Comparison of ENCODE assay signal across 13 cellular contexts in the genomic region with DNA sequence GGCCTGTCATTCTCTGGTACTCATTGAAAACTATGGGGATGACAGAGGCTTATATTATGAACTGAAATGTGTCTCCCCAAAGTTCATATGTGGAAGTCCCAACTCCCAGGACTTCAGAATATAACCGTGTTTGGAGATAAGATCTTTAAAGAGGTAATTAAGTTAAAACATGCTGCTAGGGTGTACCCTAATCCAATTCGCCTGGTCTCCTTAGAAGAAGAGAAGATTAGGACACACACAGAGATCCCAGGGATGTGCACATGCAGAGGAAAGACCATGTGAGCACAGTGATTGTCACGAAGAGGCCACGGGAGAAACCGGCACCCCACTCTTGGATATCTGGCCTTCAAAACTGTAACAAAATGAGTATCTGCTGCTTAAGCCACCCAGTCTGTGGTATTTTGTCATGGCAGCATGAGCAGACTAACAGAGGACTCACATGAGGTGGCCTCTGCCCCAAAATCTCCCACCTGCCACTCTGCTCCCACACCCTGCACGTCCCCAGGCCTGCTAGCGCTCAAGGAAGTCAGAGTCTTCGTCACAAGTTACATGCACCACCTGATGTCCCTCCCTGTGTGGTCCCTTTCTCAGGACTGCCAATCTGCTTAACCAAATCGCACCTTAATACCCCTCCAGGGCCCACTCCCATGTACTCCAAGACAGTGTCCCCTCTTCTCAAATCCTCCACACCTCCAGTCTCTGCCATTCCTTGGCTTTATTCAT. TPM values are rescaled to one million over a fixed set of nuclear protein-coding genes. Genes with fewer than 3 reads are reported as not detected.
DNase-seq lines count a peak whose midpoint lies in the region; ATAC-seq, FAIRE-seq and TF ChIP-seq lines count a peak whose summit lies in the region.
"Had no signal": no experiment of that assay in that cellular context is flagged by ENCODE, and none has a peak within 500 bp of the region (broad histone marks: within the 10 kb centered on the region; RNA-seq: fewer than 3 reads in every experiment).

No MANE protein-coding gene starts in this region.

- H3K4me3 ChIP-seq in kidney (ENCODE audit: low read length in 2 of 2): no peak overlapping the region
- peak overlapping the region in 2 of 5 donors; percentile 4 to 13 for H3K4me3 ChIP-seq in subcutaneous abdominal adipose tissue (ENCODE audit: low read depth in 1 of 5, low read length in 5 of 5)

- H3K4me1 ChIP-seq in kidney (ENCODE audit: control insufficient read depth in 1 of 2, insufficient read depth in 1 of 2, low read depth in 1 of 2, low read length in 2 of 2) (peaks cover 7 to 29% of the 10 kb centered on the region in 2 donors), subcutaneous abdominal adipose tissue (ENCODE audit: control insufficient read depth in 5 of 5, insufficient read depth in 5 of 5, low read length in 5 of 5) (peaks cover 36 to 87% (median 62%) of the 10 kb centered on the region in 5 donors)

- peak overlapping the region in 1 of 2 donors; percentile 27 for H3K9ac ChIP-seq in kidney (ENCODE audit: low read length in 2 of 2)
- peak overlapping the region in 1 of 5 donors; percentile 17 for H3K9ac ChIP-seq in subcutaneous abdominal adipose tissue (ENCODE audit: low read length in 5 of 5)

- H3K9me3 Mint-ChIP-seq in activated naive CD8-positive, alpha-beta T cell (ENCODE audit: low read depth): no peaks in the 10 kb centered on the region

- H3K27ac ChIP-seq in kidney (ENCODE audit: low read depth in 2 of 2, low read length in 2 of 2): peak overlapping the region; percentile 33 to 90
- H3K27ac ChIP-seq in subcutaneous abdominal adipose tissue (ENCODE audit: low read depth, low read length): peak overlapping the region; percentile 91
- H3K27ac ChIP-seq: 22Rv1 had no signal

- peaks cover 16% of the 10 kb centered on the region for H3K4me1 Mint-ChIP-seq in activated naive CD8-positive, alpha-beta T cell (ENCODE audit: low read depth)

- FAIRE-seq in kidney (lab: Jason Lieb, UNC): no peak

- H3K27me3 Mint-ChIP-seq in activated naive CD8-positive, alpha-beta T cell: no peaks in the 10 kb centered on the region

- DNase-seq in DMS53 (lab: John Stamatoyannopoulos, UW) (peak; percentile 26), DMS53 treated with DMSO at 0.1 percent for 48 hours (lab: John Stamatoyannopoulos, UW; ENCODE audit: unreplicated experiment) (no peak), kidney (peak; percentile 34), DMS 273 treated with DMSO at 0.1 percent for 48 hours (lab: John Stamatoyannopoulos, UW) (no peak), NCI-H2171 (lab: John Stamatoyannopoulos, UW) (no peak)
- DNase-seq: activated effector memory CD4-positive, alpha-beta T cell treated with anti-CD3 and anti-CD28 coated beads, Interleukin-2, amount 50 U/mL, for 16 hours; NCI-H187 had no signal

- H3K36me3 ChIP-seq in kidney (ENCODE audit: control insufficient read depth in 1 of 2, insufficient read depth in 2 of 2, low read length in 2 of 2): peaks cover 43 to 69% of the 10 kb centered on the region in 2 donors
- H3K36me3 ChIP-seq in subcutaneous abdominal adipose tissue (ENCODE audit: control insufficient read depth in 5 of 5, insufficient read depth in 5 of 5, low read length in 5 of 5): peaks cover 0 to 98% (median 90%) of the 10 kb centered on the region in 5 donors

- H3K4me3 Mint-ChIP-seq in activated naive CD8-positive, alpha-beta T cell: no peak overlapping the region

- intact Hi-C loops in kidney (cut with DNase I): loop anchor here (10.0 kb wide), 1 partner anchor 45 kb away; a partner anchor contains a TSS

- ATAC-seq in HG03571 (IDR thresholded peaks at IDR 0.05; ENCODE audit: unreplicated experiment): no peak

- H3K27ac Mint-ChIP-seq in activated naive CD8-positive, alpha-beta T cell: peak overlapping the region; percentile 58

- H3K27me3 ChIP-seq in subcutaneous abdominal adipose tissue (ENCODE audit: control insufficient read depth in 5 of 5, insufficient read depth in 4 of 5, low read length in 5 of 5): no peaks in the 10 kb centered on the region

- H3K9me3 ChIP-seq in kidney (ENCODE audit: control insufficient read depth in 1 of 2, low read length in 2 of 2): no peaks in the 10 kb centered on the region
- no peaks in the 10 kb centered on the region for H3K9me3 ChIP-seq in subcutaneous abdominal adipose tissue (ENCODE audit: control insufficient read depth in 5 of 5, low read length in 5 of 5)

- peaks cover 3% of the 10 kb centered on the region for H3K36me3 Mint-ChIP-seq in activated naive CD8-positive, alpha-beta T cell

- TF ChIP-seq CTCF in kidney (IDR thresholded peaks at IDR 0.05; ENCODE audit: borderline replicate concordance, extremely low read depth, insufficient read depth): no peak

RNA-seq across cellular contexts. Expression of a gene that starts 26.8 kb away (rescaled TPM):
- 31.4 TPM for total RNA-seq in kidney
- polyA plus RNA-seq in kidney (ENCODE audit: insufficient read depth, low read depth, low replicate concordance): 49.9 TPM
- total RNA-seq: SK-MEL-5 had no signal
- polyA plus RNA-seq: neural cell had no signal

RNA-seq across cellular contexts. Expression of a gene that starts 46.0 kb away (rescaled TPM):
- total RNA-seq in kidney: 435 TPM
- polyA plus RNA-seq in kidney (ENCODE audit: insufficient read depth, low read depth, low replicate concordance): 543 TPM
- polyA plus RNA-seq: neural cell had no signal

Comparison
In these comparisons a context has a peak if more than half of its experiments do, and no peak if none do; other contexts are left out.
1. DNase-seq: peak in DMS53 (single experiment) and kidney (single experiment); none in DMS53 treated with DMSO at 0.1 percent for 48 hours (single experiment), DMS 273 treated with DMSO at 0.1 percent for 48 hours (single experiment) and NCI-H2171 (single experiment).